ENCODE assay signal across 17 cellular contexts in the genomic region with DNA sequence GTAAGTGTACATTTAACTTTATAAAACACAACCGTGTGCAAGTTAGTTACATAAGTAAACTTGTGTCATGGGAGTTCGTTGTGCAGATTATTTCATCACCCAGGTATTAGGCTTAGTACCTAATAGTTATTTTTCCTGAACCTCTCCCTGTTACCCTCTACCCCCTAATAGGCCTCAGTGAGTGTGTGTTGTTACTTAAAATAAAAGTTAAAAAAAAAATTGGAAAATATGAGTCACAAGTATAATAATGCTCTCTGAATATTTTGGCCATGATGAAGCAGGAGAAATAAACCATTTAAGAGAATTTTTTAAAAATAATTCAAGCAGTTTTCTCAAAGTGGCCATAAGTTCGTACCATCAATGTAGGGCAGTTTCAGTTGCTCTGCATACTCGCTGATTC.
DNase-seq lines count a peak whose midpoint lies in the region; ATAC-seq and TF ChIP-seq lines count a peak whose summit lies in the region.
"Had no signal": no experiment of that assay in that cellular context is flagged by ENCODE, and none has a peak within 500 bp of the region (broad histone marks: within the 10 kb centered on the region; RNA-seq: fewer than 3 reads in every experiment).

No MANE protein-coding gene starts in this region.

- peak overlapping the region; percentile 42; the same call in 1 of the 2 replicates for H2AFZ ChIP-seq in GM23248

- H3K4me3 ChIP-seq in GM23248 = 0 out of 2 replicates have a peak overlapping the region, but pooled peaks have one; percentile 40
- no peak overlapping the region for H3K4me3 ChIP-seq in epithelial cell of esophagus (ENCODE audit: low read length)
- H3K4me3 ChIP-seq in esophagus squamous epithelium = no peak overlapping the region
- H3K4me3 ChIP-seq in transverse colon = no peak overlapping the region
- H3K4me3 ChIP-seq: left ventricle myocardium inferior, sigmoid colon, uterus had no signal

- H3K4me3 Mint-ChIP-seq in osteocyte (ENCODE audit: unreplicated experiment) = peak overlapping the region; percentile 27
- no peak overlapping the region for H3K4me3 Mint-ChIP-seq in T-helper 17 cell
- H3K4me3 Mint-ChIP-seq: endodermal cell had no signal

- no peaks in the 10 kb centered on the region for H4K20me1 ChIP-seq in GM23248 (ENCODE audit: insufficient read depth)

- ATAC-seq in T-helper 17 cell = no peak

- no peaks in the 10 kb centered on the region for H3K9me2 ChIP-seq in GM23248 (ENCODE audit: insufficient read depth)

- H3K9me3 Mint-ChIP-seq in osteocyte (ENCODE audit: unreplicated experiment) = no peaks in the 10 kb centered on the region
- H3K9me3 Mint-ChIP-seq: endodermal cell had no signal

- WGBS in GM23248 (ENCODE audit: low coverage in 1 of 2, low lambda C conversion rate in 2 of 2, missing lambda C conversion rate in 2 of 2), 2 experiments = 47 to 48% methylated on average over 4 of the region's 4 CpGs
- 76 to 82% methylated on average over 4 of the region's 4 CpGs for WGBS in esophagus squamous epithelium, 2 donors
- WGBS in transverse colon (ENCODE audit: low coverage in 1 of 2), 2 donors = 68 to 80% methylated on average over 4 of the region's 4 CpGs

- TF ChIP-seq CTCF in epithelial cell of esophagus (IDR thresholded peaks at IDR 0.05; ENCODE audit: insufficient read depth, low read depth, low read length, missing control alignments) (no peak), osteocyte (IDR thresholded peaks at IDR 0.05) (no peak), esophagus squamous epithelium (IDR thresholded peaks at IDR 0.05) (no peak), transverse colon (IDR thresholded peaks at IDR 0.05) (no peak)

- in situ Hi-C loops in GM23248 (cut with MboI) (no loop called here), transverse colon (cut with MboI; ENCODE audit: low pct_ligation_motif_present in 1 of 4, low pct_unique_long_range_greater_than_20kb in 1 of 4, low sequenced_read_pairs in 3 of 4) (no loop called here)

- peak; percentile 73 for DNase-seq in GM23248
- DNase-seq in T1000 (lab: John Stamatoyannopoulos, UW) = peak; percentile 2
- peak; percentile 34 for DNase-seq in epithelial cell of esophagus (ENCODE audit: low read depth)
- no peak for DNase-seq in osteocyte (ENCODE audit: extremely low spot score, unreplicated experiment)
- DNase-seq in esophagus squamous epithelium (lab: John Stamatoyannopoulos, UW) = no peak
- DNase-seq in kidney glomerular epithelial cell (lab: John Stamatoyannopoulos, UW) = no peak
- DNase-seq in T-helper 17 cell = no peak
- no peak for DNase-seq in transverse colon
- DNase-seq: activated effector memory CD4-positive, alpha-beta T cell treated with Interleukin-2 at 50 U/mL for 16 hours; DND-41; endodermal cell; left ventricle myocardium inferior; NCI-H1436 treated with DMSO at 0.1 percent for 48 hours; sigmoid colon; stimulated activated CD4-positive, alpha-beta T cell treated with anti-CD3 and anti-CD28 coated beads, Interleukin-2, amount 100 ng/mL, for 48 hours; T-helper 9 cell; uterus had no signal

- peaks cover 7% of the 10 kb centered on the region for H3K4me1 Mint-ChIP-seq in osteocyte (ENCODE audit: unreplicated experiment)
- H3K4me1 Mint-ChIP-seq in T-helper 17 cell = no peaks in the 10 kb centered on the region
- H3K4me1 Mint-ChIP-seq: endodermal cell had no signal

- intact Hi-C loops in esophagus squamous epithelium (cut with DNase I) = no loop called here
- intact Hi-C loops in transverse colon (cut with DNase I; ENCODE audit: low total_unique reads) = no loop called here

- H3K27ac Mint-ChIP-seq in osteocyte (ENCODE audit: unreplicated experiment) (peak overlapping the region; percentile 51), T-helper 17 cell (no peak overlapping the region)
- H3K27ac Mint-ChIP-seq: endodermal cell had no signal

- H3K4me2 ChIP-seq in GM23248 (ENCODE audit: unreplicated experiment) = peak overlapping the region; percentile 58

- no peaks in the 10 kb centered on the region for H3K9me3 ChIP-seq in GM23248 (ENCODE audit: low read depth)
- no peaks in the 10 kb centered on the region for H3K9me3 ChIP-seq in esophagus squamous epithelium
- no peaks in the 10 kb centered on the region for H3K9me3 ChIP-seq in T-helper 17 cell (ENCODE audit: control insufficient read depth, low read length, poor library complexity, severe bottlenecking)
- no peaks in the 10 kb centered on the region for H3K9me3 ChIP-seq in transverse colon
- H3K9me3 ChIP-seq: left ventricle myocardium inferior, sigmoid colon, uterus had no signal

- H3K36me3 Mint-ChIP-seq in osteocyte (ENCODE audit: unreplicated experiment) (no peaks in the 10 kb centered on the region), T-helper 17 cell (ENCODE audit: low read depth) (no peaks in the 10 kb centered on the region)

- H3K4me1 ChIP-seq in GM23248 (ENCODE audit: insufficient read depth) = 0 out of 2 replicates have a peak, but pooled peaks cover 3% of the 10 kb centered on the region
- H3K4me1 ChIP-seq in esophagus squamous epithelium = no peaks in the 10 kb centered on the region
- H3K4me1 ChIP-seq in transverse colon = no peaks in the 10 kb centered on the region
- H3K4me1 ChIP-seq: left ventricle myocardium inferior, sigmoid colon, uterus had no signal

- H3F3A ChIP-seq in GM23248 (ENCODE audit: insufficient read depth) = no peaks in the 10 kb centered on the region

- H3K27me3 Mint-ChIP-seq in osteocyte (ENCODE audit: unreplicated experiment) (peaks cover 4% of the 10 kb centered on the region), T-helper 17 cell (no peaks in the 10 kb centered on the region)

- no peaks in the 10 kb centered on the region for H3K79me2 ChIP-seq in GM23248 (ENCODE audit: insufficient read depth)

- TF ChIP-seq EP300 in transverse colon (IDR thresholded peaks at IDR 0.05; ENCODE audit: low read depth) = no peak

- H3K27me3 ChIP-seq in GM23248 (replicated peaks; ENCODE audit: insufficient read depth) = no peaks in the 10 kb centered on the region
- no peaks in the 10 kb centered on the region for H3K27me3 ChIP-seq in esophagus squamous epithelium
- no peaks in the 10 kb centered on the region for H3K27me3 ChIP-seq in transverse colon
- H3K27me3 ChIP-seq: sigmoid colon had no signal

- H3K36me3 ChIP-seq in GM23248 (ENCODE audit: low read depth) (no peaks in the 10 kb centered on the region), esophagus squamous epithelium (no peaks in the 10 kb centered on the region), transverse colon (no peaks in the 10 kb centered on the region)
- H3K36me3 ChIP-seq: left ventricle myocardium inferior, sigmoid colon, uterus had no signal

- H3K27ac ChIP-seq in GM23248 (peak overlapping the region; percentile 41), esophagus squamous epithelium (no peak overlapping the region), transverse colon (no peak overlapping the region)
- H3K27ac ChIP-seq: left ventricle myocardium inferior, sigmoid colon, uterus had no signal

- no peak overlapping the region for H3K9ac ChIP-seq in GM23248

- no peak for TF ChIP-seq POLR2A in esophagus squamous epithelium (IDR thresholded peaks at IDR 0.05)
- TF ChIP-seq POLR2A in transverse colon (IDR thresholded peaks at IDR 0.05) = no peak

Comparison
In these comparisons a context has a peak if more than half of its experiments do, and no peak if none do; other contexts are left out.
1. DNase-seq: peak in GM23248 (single experiment), T1000 (single experiment) and epithelial cell of esophagus (single experiment); none in osteocyte (single experiment), esophagus squamous epithelium (single experiment), kidney glomerular epithelial cell (single experiment), T-helper 17 cell (0 of 3) and transverse colon (single experiment).